Comparison of ENCODE assay signal across 10 cellular contexts in genomic region chr3:25071846-25072245, GRCh38.
"Had no signal": no experiment of that assay in that cellular context is flagged by ENCODE, and none has a peak within 500 bp of the region (broad histone marks: within the 10 kb centered on the region; RNA-seq: fewer than 3 reads in every experiment).

No MANE protein-coding gene starts in this region.

- H3K9me3 ChIP-seq: HAP-1 had no signal

- H3K36me3 ChIP-seq: HAP-1 had no signal

- ATAC-seq: HCT116 had no signal

- H3K4me3 Mint-ChIP-seq: H9, HFFc6 had no signal

- H3K27ac Mint-ChIP-seq: H9, HFFc6 had no signal

- H3K4me3 ChIP-seq: GM23248, HAP-1 had no signal

- DNase-seq: GM23248, GOT3, H7, H9, HCEC 1CT, HFFc6 had no signal

- H2AFZ ChIP-seq: GM23248 had no signal

- H3K27ac ChIP-seq: GM23248 had no signal

- FAIRE-seq: H1, H54 had no signal

- H3K9ac ChIP-seq: GM23248 had no signal

- H3K4me1 ChIP-seq: HAP-1 had no signal
